ENCODE assay signal across 8 cellular contexts in genomic region chr2:177211602-177212105, GRCh38. TPM values are rescaled to one million over a fixed set of nuclear protein-coding genes. Genes with fewer than 3 reads are reported as not detected.
DNase-seq lines count a peak whose midpoint lies in the region; ATAC-seq lines count a peak whose summit lies in the region.

No MANE protein-coding gene starts in this region.

- H3K27me3 Mint-ChIP-seq in activated CD4-positive, alpha-beta memory T cell treated with anti-CD3 and anti-CD28 coated beads for 36 hours, result no peaks in the 10 kb centered on the region

- H3K9ac ChIP-seq in iPS-15b (ENCODE audit: low read depth, low read length) (peak overlapping the region; percentile 95), subcutaneous abdominal adipose tissue (ENCODE audit: low read length in 5 of 5) (peak overlapping the region; percentile 87 to 94 (median 92))

- no peaks in the 10 kb centered on the region for H3K9me3 ChIP-seq in iPS-15b (ENCODE audit: control insufficient read depth, insufficient read depth, low read length)
- no peaks in the 10 kb centered on the region for H3K9me3 ChIP-seq in subcutaneous abdominal adipose tissue (ENCODE audit: control insufficient read depth in 5 of 5, low read length in 5 of 5)

- H3K27me3 ChIP-seq in iPS-15b (ENCODE audit: control insufficient read depth, insufficient read depth, low read length) (no peaks in the 10 kb centered on the region), subcutaneous abdominal adipose tissue (ENCODE audit: control insufficient read depth in 5 of 5, insufficient read depth in 4 of 5, low read length in 5 of 5) (no peaks in the 10 kb centered on the region)

- peaks cover 34% of the 10 kb centered on the region for H3K4me1 Mint-ChIP-seq in activated CD4-positive, alpha-beta memory T cell treated with anti-CD3 and anti-CD28 coated beads for 36 hours (ENCODE audit: low read depth)

- H3K36me3 ChIP-seq in iPS-15b (ENCODE audit: control insufficient read depth, insufficient read depth, low read length) (peaks cover 6% of the 10 kb centered on the region), subcutaneous abdominal adipose tissue (ENCODE audit: control insufficient read depth in 5 of 5, insufficient read depth in 5 of 5, low read length in 5 of 5) (peaks cover 6 to 13% (median 9%) of the 10 kb centered on the region in 5 donors)

- peak overlapping the region; percentile 100 for H3K27ac Mint-ChIP-seq in activated CD4-positive, alpha-beta memory T cell treated with anti-CD3 and anti-CD28 coated beads for 36 hours

- CTCF ChIA-PET in activated CD4-positive, alpha-beta memory T cell treated with anti-CD3 and anti-CD28 coated beads for 36 hours (lab: Charles Lee), result interaction anchor here (0.9 to 2.6 kb wide), 5 partner anchors 10 to 85 kb away, joined by 3 to 25 read pairs (median 4); partner anchors contain the start of gene NFE2L2

- DNase-seq in SIG-M5 treated with dmso at 0.1 percent for 504 hours (lab: John Stamatoyannopoulos, UW; ENCODE audit: unreplicated experiment) (peak; percentile 33), SIG-M5 (lab: John Stamatoyannopoulos, UW) (no peak), islet precursor cell (no peak), SW480 (ENCODE audit: low spot score) (no peak), left lobe of liver (ENCODE audit: low spot score) (no peak)
- no peak for DNase-seq in activated CD4-positive, alpha-beta memory T cell treated with anti-CD3 and anti-CD28 coated beads for 36 hours

- ATAC-seq in left lobe of liver, result no peak

- H3K9me3 Mint-ChIP-seq in activated CD4-positive, alpha-beta memory T cell treated with anti-CD3 and anti-CD28 coated beads for 36 hours, result no peaks in the 10 kb centered on the region

- peaks cover 3% of the 10 kb centered on the region for H3K4me1 ChIP-seq in iPS-15b (ENCODE audit: control insufficient read depth, insufficient read depth, low read length)
- H3K4me1 ChIP-seq in subcutaneous abdominal adipose tissue (ENCODE audit: control insufficient read depth in 5 of 5, insufficient read depth in 5 of 5, low read length in 5 of 5), result peaks cover 0 to 41% (median 38%) of the 10 kb centered on the region in 5 donors

- peaks cover 42% of the 10 kb centered on the region for H3K36me3 Mint-ChIP-seq in activated CD4-positive, alpha-beta memory T cell treated with anti-CD3 and anti-CD28 coated beads for 36 hours

- intact Hi-C loops in activated CD4-positive, alpha-beta memory T cell treated with anti-CD3 and anti-CD28 coated beads for 36 hours (cut with micrococcal nuclease), result loop anchor here (1.0 kb wide), 5 partner anchors 45 to 342 kb away; partner anchors contain the start of gene AGPS

- peak overlapping the region; percentile 100 for H3K27ac ChIP-seq in subcutaneous abdominal adipose tissue (ENCODE audit: low read depth, low read length)

- POLR2A ChIA-PET in activated CD4-positive, alpha-beta memory T cell treated with anti-CD3 and anti-CD28 coated beads for 36 hours (lab: Charles Lee), result interaction anchor here (0.6 to 1.7 kb wide), 17 partner anchors 10 to 180 kb away, joined by 3 to 101 read pairs (median 4); partner anchors contain the start of gene NFE2L2

- H3K4me3 Mint-ChIP-seq in activated CD4-positive, alpha-beta memory T cell treated with anti-CD3 and anti-CD28 coated beads for 36 hours, result peak overlapping the region; percentile 97

- H3K4me3 ChIP-seq in iPS-15b (ENCODE audit: low read depth, low read length), result peak overlapping the region; percentile 73
- H3K4me3 ChIP-seq in subcutaneous abdominal adipose tissue (ENCODE audit: low read depth in 1 of 5, low read length in 5 of 5), result peak overlapping the region; percentile 62 to 83 (median 74)

RNA-seq across cellular contexts. Expression of gene HNRNPA3, which starts 0.9 kb away (rescaled TPM):
- 100 to 1,000 TPM; 303 to 311 TPM for total RNA-seq in activated CD4-positive, alpha-beta memory T cell treated with anti-CD3 and anti-CD28 coated beads for 36 hours
- total RNA-seq in left lobe of liver, result 55.1 TPM

RNA-seq across cellular contexts. Expression of gene NFE2L2, which starts 52.9 kb away (rescaled TPM):
- total RNA-seq in activated CD4-positive, alpha-beta memory T cell treated with anti-CD3 and anti-CD28 coated beads for 36 hours, result 10 to 100 TPM; 51.3 to 52.0 TPM
- 29.2 TPM for total RNA-seq in left lobe of liver
